ENCODE assay signal across 16 cellular contexts in the genomic region with DNA sequence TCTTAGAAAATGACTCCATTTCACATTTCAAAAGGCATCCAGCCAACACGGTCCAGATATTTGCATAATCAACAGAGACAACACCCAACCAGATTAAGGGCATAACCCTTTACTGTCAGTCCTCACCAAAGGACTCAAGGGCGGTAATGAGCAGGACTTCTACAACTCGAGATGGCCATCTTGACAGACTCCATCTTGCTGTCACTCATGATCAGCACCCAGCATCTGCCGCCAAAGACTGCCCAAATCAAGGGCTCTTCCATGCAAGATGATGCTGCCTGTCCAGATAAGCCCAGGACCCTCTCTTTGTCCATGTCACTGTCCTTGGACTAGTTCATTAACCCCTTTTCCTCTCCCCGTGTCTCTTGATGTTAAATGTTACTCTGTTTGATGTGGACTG.
DNase-seq lines count a peak whose midpoint lies in the region; ATAC-seq, FAIRE-seq and TF ChIP-seq lines count a peak whose summit lies in the region.
"Had no signal": no experiment of that assay in that cellular context is flagged by ENCODE, and none has a peak within 500 bp of the region (broad histone marks: within the 10 kb centered on the region; RNA-seq: fewer than 3 reads in every experiment).

No MANE protein-coding gene starts in this region.

- H3K4me3 ChIP-seq in HepG2 (replicated peaks in 1 of 3; ENCODE audit: insufficient read depth in 1 of 3, low read depth in 2 of 3, low read length in 3 of 3) (no peak overlapping the region), right lobe of liver (no peak overlapping the region)
- H3K4me3 ChIP-seq: SJCRH30 had no signal

- H3K4me1 ChIP-seq in HepG2 (ENCODE audit: insufficient read depth, low read length) (peaks cover 39% of the 10 kb centered on the region), right lobe of liver (no peaks in the 10 kb centered on the region)
- H3K4me1 ChIP-seq: BE2C had no signal

- H3K4me3 Mint-ChIP-seq in activated T-helper 17 cell treated with anti-CD3 and anti-CD28 coated beads, Interleukin-2, amount 50 U/mL, for 72 hours = no peak overlapping the region
- H3K4me3 Mint-ChIP-seq in memory B cell = no peak overlapping the region
- no peak overlapping the region for H3K4me3 Mint-ChIP-seq in stimulated activated naive B cell treated with anti-CD40 and anti-IgM and Interleukin-4, amounts not matched to agents 10 μg/mL and 1 μg/mL and 100 μg/mL, for 72 hours
- H3K4me3 Mint-ChIP-seq: IgD-negative memory B cell had no signal

- no peak for FAIRE-seq in HepG2 (lab: Jason Lieb, UNC)

- no peak for TF ChIP-seq CTCF in HepG2 (CRISPR knock-in tag; IDR thresholded peaks at IDR 0.05)
- TF ChIP-seq CTCF in right lobe of liver (IDR thresholded peaks at IDR 0.05) = no peak

- TF ChIP-seq RAD21 in HepG2 (CRISPR knock-in tag; IDR thresholded peaks at IDR 0.05) = no peak

- no peak overlapping the region for H3K9ac ChIP-seq in HepG2 (ENCODE audit: insufficient read depth, low read depth, low read length)

- no peak for TF ChIP-seq POLR2A in HepG2 (IDR thresholded peaks at IDR 0.05; ENCODE audit: insufficient read depth in 1 of 2, low read depth in 2 of 2, low read length in 2 of 2)
- no peak for TF ChIP-seq POLR2A in right lobe of liver (IDR thresholded peaks at IDR 0.05)

- peaks cover 30% of the 10 kb centered on the region for H3K36me3 Mint-ChIP-seq in activated T-helper 17 cell treated with anti-CD3 and anti-CD28 coated beads, Interleukin-2, amount 50 U/mL, for 72 hours (ENCODE audit: low read depth)
- peaks cover 9% of the 10 kb centered on the region for H3K36me3 Mint-ChIP-seq in memory B cell
- H3K36me3 Mint-ChIP-seq in stimulated activated naive B cell treated with anti-CD40 and anti-IgM and Interleukin-4, amounts not matched to agents 10 μg/mL and 1 μg/mL and 100 μg/mL, for 72 hours = peaks cover 20 to 53% of the 10 kb centered on the region in 2 donors

- H3K27me3 Mint-ChIP-seq in activated T-helper 17 cell treated with anti-CD3 and anti-CD28 coated beads, Interleukin-2, amount 50 U/mL, for 72 hours = no peaks in the 10 kb centered on the region
- H3K27me3 Mint-ChIP-seq in memory B cell = no peaks in the 10 kb centered on the region
- no peaks in the 10 kb centered on the region for H3K27me3 Mint-ChIP-seq in stimulated activated naive B cell treated with anti-CD40 and anti-IgM and Interleukin-4, amounts not matched to agents 10 μg/mL and 1 μg/mL and 100 μg/mL, for 72 hours
- H3K27me3 Mint-ChIP-seq: IgD-negative memory B cell had no signal

- H3K27me3 ChIP-seq in HepG2 (ENCODE audit: control insufficient read depth in 1 of 2, insufficient read depth in 2 of 2, low read length in 2 of 2) = no peaks in the 10 kb centered on the region
- no peaks in the 10 kb centered on the region for H3K27me3 ChIP-seq in right lobe of liver
- H3K27me3 ChIP-seq: BE2C, SJCRH30 had no signal

- H2AFZ ChIP-seq in HepG2 (ENCODE audit: low read length) = no peak overlapping the region

- H3K9me3 ChIP-seq in HepG2 (ENCODE audit: low read length) (no peaks in the 10 kb centered on the region), right lobe of liver (no peaks in the 10 kb centered on the region)
- H3K9me3 ChIP-seq: BE2C, SJCRH30 had no signal

- DNase-seq in HepG2 (ENCODE audit: low spot score) (no peak), right lobe of liver (no peak), memory B cell (ENCODE audit: low spot score in 2 of 2) (no peak), NCI-H748 (lab: John Stamatoyannopoulos, UW; ENCODE audit: unreplicated experiment) (no peak), NCI-H2171 (lab: John Stamatoyannopoulos, UW) (no peak)
- no peak for DNase-seq in stimulated activated naive B cell treated with anti-CD40 and anti-IgM and Interleukin-4, amounts not matched to agents 10 μg/mL and 1 μg/mL and 100 μg/mL, for 72 hours
- DNase-seq: BE2C, COR-L47, HCEC 1CT, NCI-H1436, NCI-H2029 treated with DMSO at 0.1 percent for 48 hours, RPMI8226, SJCRH30 had no signal

- H3K36me3 ChIP-seq in HepG2 (replicated peaks in 1 of 2; ENCODE audit: control insufficient read depth in 1 of 2, insufficient read depth in 2 of 2, low read length in 2 of 2) = peaks cover 25 to 59% of the 10 kb centered on the region in 2 experiments; a peak in 4 of 5 replicates
- no peaks in the 10 kb centered on the region for H3K36me3 ChIP-seq in right lobe of liver
- H3K36me3 ChIP-seq: BE2C had no signal

- peaks cover 4% of the 10 kb centered on the region for H3K4me1 Mint-ChIP-seq in activated T-helper 17 cell treated with anti-CD3 and anti-CD28 coated beads, Interleukin-2, amount 50 U/mL, for 72 hours
- H3K4me1 Mint-ChIP-seq in memory B cell = peaks cover 3% of the 10 kb centered on the region
- peaks cover 20 to 27% of the 10 kb centered on the region in 2 donors for H3K4me1 Mint-ChIP-seq in stimulated activated naive B cell treated with anti-CD40 and anti-IgM and Interleukin-4, amounts not matched to agents 10 μg/mL and 1 μg/mL and 100 μg/mL, for 72 hours

- H4K20me1 ChIP-seq in HepG2 (ENCODE audit: insufficient read depth, low read length) = no peaks in the 10 kb centered on the region

- CTCF ChIA-PET in HepG2 (lab: Yijun Ruan, JAX; ENCODE audit: low intra/inter-chr PET ratio, low total read pairs) = no interaction called here

- no peaks in the 10 kb centered on the region for H3K79me2 ChIP-seq in HepG2 (ENCODE audit: insufficient read depth, low read length)

- peak overlapping the region; percentile 27 for H3K27ac ChIP-seq in HepG2 (ENCODE audit: extremely low read length, insufficient read depth, low read length)
- no peak overlapping the region for H3K27ac ChIP-seq in right lobe of liver
- H3K27ac ChIP-seq: SJCRH30 had no signal

- WGBS in HepG2 (ENCODE audit: low lambda C conversion rate) = 74% methylated on average over 4 of the region's 5 CpGs
- WGBS in right lobe of liver (ENCODE audit: insufficient coverage, low coverage, low lambda C conversion rate, missing lambda C conversion rate) = 68% methylated on average over 3 of the region's 5 CpGs

- no TSS peak for BruUV-seq in HepG2 (replicated peaks; lab: Mats Ljungman, UMichigan)

- in situ Hi-C loops in HepG2 (cut with HindIII; ENCODE audit: extremely low pct_ligation_motif_present, low pct_unique_long_range_greater_than_20kb) = no loop called here

- TF ChIP-seq EP300 in HepG2 (IDR thresholded peaks at IDR 0.05; ENCODE audit: low read depth in 2 of 2, low read length in 2 of 2) (no peak), HepG2 (CRISPR knock-in tag; IDR thresholded peaks at IDR 0.05; ENCODE audit: borderline replicate concordance) (no peak)

- ATAC-seq in HepG2 (no peak), right lobe of liver (no peak), memory B cell (ENCODE audit: low read depth) (no peak), HG03039 (IDR thresholded peaks at IDR 0.05; ENCODE audit: unreplicated experiment) (no peak)
- no peak for ATAC-seq in activated T-helper 17 cell treated with anti-CD3 and anti-CD28 coated beads, Interleukin-2, amount 50 U/mL, for 72 hours (replicated peaks)
- no peak for ATAC-seq in stimulated activated naive B cell treated with anti-CD40 and anti-IgM and Interleukin-4, amounts not matched to agents 10 μg/mL and 1 μg/mL and 100 μg/mL, for 72 hours (replicated peaks)

- H3K27ac Mint-ChIP-seq in activated T-helper 17 cell treated with anti-CD3 and anti-CD28 coated beads, Interleukin-2, amount 50 U/mL, for 72 hours = peak overlapping the region; percentile 61
- peak overlapping the region; percentile 24 for H3K27ac Mint-ChIP-seq in memory B cell
- H3K27ac Mint-ChIP-seq in stimulated activated naive B cell treated with anti-CD40 and anti-IgM and Interleukin-4, amounts not matched to agents 10 μg/mL and 1 μg/mL and 100 μg/mL, for 72 hours = peak overlapping the region; percentile 83

- H3K9me3 Mint-ChIP-seq in activated T-helper 17 cell treated with anti-CD3 and anti-CD28 coated beads, Interleukin-2, amount 50 U/mL, for 72 hours = no peaks in the 10 kb centered on the region
- no peaks in the 10 kb centered on the region for H3K9me3 Mint-ChIP-seq in memory B cell
- H3K9me3 Mint-ChIP-seq in stimulated activated naive B cell treated with anti-CD40 and anti-IgM and Interleukin-4, amounts not matched to agents 10 μg/mL and 1 μg/mL and 100 μg/mL, for 72 hours = no peaks in the 10 kb centered on the region
- H3K9me3 Mint-ChIP-seq: IgD-negative memory B cell had no signal

- POLR2A ChIA-PET in HepG2 (lab: Yijun Ruan, JAX) = interaction anchor here (1.0 to 1.6 kb wide), 2 partner anchors 9 to 14 kb away, joined by 3 to 9 read pairs; no protein-coding TSS in a partner anchor

- H3K4me2 ChIP-seq in HepG2 (ENCODE audit: low read depth, low read length) = no peak overlapping the region

- intact Hi-C loops in HepG2 (cut with micrococcal nuclease; ENCODE audit: unreplicated experiment) = no loop called here
- intact Hi-C loops in right lobe of liver (cut with DNase I) = no loop called here

TF ChIP-seq in HepG2, 621 proteins besides CTCF, POLR2A, EP300 and RAD21 (continues in another document):
- no peak for TF ChIP-seq ZNF564 (CRISPR knock-in tag; IDR thresholded peaks at IDR 0.05)
- no peak for TF ChIP-seq CENPT (CRISPR knock-in tag; IDR thresholded peaks at IDR 0.05; ENCODE audit: low read depth)
- TF ChIP-seq ZNF431 (CRISPR knock-in tag; IDR thresholded peaks at IDR 0.05; ENCODE audit: borderline replicate concordance, low read depth) = 0 out of 2 replicates have a peak, but pooled peaks have one; percentile 3
- TF ChIP-seq ZFP90 (CRISPR knock-in tag; IDR thresholded peaks at IDR 0.05; ENCODE audit: borderline replicate concordance) = no peak
- no peak for TF ChIP-seq ZNF703 (CRISPR knock-in tag; IDR thresholded peaks at IDR 0.05; ENCODE audit: borderline replicate concordance)
- no peak for TF ChIP-seq ZSCAN21 (CRISPR knock-in tag; IDR thresholded peaks at IDR 0.05; ENCODE audit: borderline replicate concordance)
- TF ChIP-seq, protein P1, sequence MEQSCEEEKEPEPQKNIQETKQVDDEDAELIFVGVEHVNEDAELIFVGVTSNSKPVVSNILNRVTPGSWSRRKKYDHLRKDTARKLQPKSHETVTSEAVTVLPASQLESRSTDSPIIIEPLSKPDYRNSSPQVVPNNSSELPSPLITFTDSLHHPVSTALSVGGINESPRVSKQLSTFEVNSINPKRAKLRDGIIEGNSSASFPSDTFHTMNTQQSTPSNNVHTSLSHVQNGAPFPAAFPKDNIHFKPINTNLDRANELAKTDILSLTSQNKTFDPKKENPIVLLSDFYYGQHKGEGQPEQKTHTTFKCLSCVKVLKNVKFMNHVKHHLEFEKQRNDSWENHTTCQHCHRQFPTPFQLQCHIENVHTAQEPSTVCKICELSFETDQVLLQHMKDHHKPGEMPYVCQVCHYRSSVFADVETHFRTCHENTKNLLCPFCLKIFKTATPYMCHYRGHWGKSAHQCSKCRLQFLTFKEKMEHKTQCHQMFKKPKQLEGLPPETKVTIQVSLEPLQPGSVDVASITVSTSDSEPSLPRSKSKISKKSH (CRISPR knock-in tag; IDR thresholded peaks at IDR 0.05; ENCODE audit: borderline replicate concordance) = no peak
- no peak for TF ChIP-seq BRD4 (CRISPR knock-in tag; IDR thresholded peaks at IDR 0.05)
- TF ChIP-seq TSC22D2 (CRISPR knock-in tag; IDR thresholded peaks at IDR 0.05; ENCODE audit: borderline replicate concordance) = no peak
- no peak for TF ChIP-seq MATR3 (CRISPR knock-in tag; IDR thresholded peaks at IDR 0.05)
- no peak for TF ChIP-seq ZNF891 (CRISPR knock-in tag; IDR thresholded peaks at IDR 0.05)
- TF ChIP-seq HOXA3 (CRISPR knock-in tag; IDR thresholded peaks at IDR 0.05) = no peak

Comparison
In these comparisons a context has a peak if more than half of its experiments do, and no peak if none do; other contexts are left out.
1. H3K27ac Mint-ChIP-seq: peak in every context shown above with its lines; median percentile 83 in stimulated activated naive B cell treated with anti-CD40 and anti-IgM and Interleukin-4, amounts not matched to agents 10 μg/mL and 1 μg/mL and 100 μg/mL, for 72 hours; 61 in activated T-helper 17 cell treated with anti-CD3 and anti-CD28 coated beads, Interleukin-2, amount 50 U/mL, for 72 hours; 24 in memory B cell.